Comparison of ENCODE assay signal across 27 cellular contexts in the genomic region with DNA sequence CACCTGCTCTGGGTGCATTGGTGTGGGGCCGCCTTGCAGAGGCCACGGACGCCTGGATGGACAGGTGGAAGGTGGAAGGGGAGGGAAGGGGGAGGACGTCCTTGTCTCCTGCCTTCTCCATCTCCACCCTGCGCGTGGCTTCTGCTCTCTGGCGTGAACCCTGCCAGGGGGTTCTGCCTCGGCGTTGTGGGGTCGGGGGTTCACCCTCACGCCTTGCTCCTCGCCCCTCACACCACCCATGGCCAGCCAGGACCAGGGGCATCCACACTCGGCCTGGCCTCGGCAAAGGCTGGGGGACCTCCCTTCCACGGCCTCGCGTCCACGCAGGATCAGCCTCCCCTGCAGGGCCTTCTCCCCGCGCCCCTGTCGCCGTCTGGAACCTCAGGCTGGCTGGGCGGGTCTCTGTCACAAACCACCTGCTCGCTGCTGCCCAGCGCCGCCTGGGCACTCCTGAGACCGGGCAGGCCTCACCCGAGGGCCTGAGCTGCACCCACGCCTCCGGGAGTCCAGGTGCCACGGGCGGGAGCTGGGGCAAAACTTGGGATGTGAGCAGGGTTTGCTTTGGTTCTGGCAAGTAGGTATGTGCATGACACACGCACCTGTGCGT.
"Had no signal": no experiment of that assay in that cellular context is flagged by ENCODE, and none has a peak within 500 bp of the region (broad histone marks: within the 10 kb centered on the region; RNA-seq: fewer than 3 reads in every experiment).

No MANE protein-coding gene starts in this region.

- H3K27ac Mint-ChIP-seq: dendritic cell treated with granulocyte-macrophage colony-stimulating factor and Interleukin-4, amounts not matched to agents 40 ng/mL and 50 ng/mL, for 4 days; mesothelial cell of epicardium; naive B cell; nephron progenitor cell; stimulated activated naive CD8-positive, alpha-beta T cell treated with anti-CD3 and anti-CD28 coated beads, Interleukin-15, Interleukin-2, amounts not matched to agents 100 ng/mL and 50 ng/mL, for 24 hours had no signal

- H3K4me1 ChIP-seq: gastrocnemius medialis, psoas muscle, transverse colon had no signal

- H2AFZ ChIP-seq: hepatocyte had no signal

- H3K27ac ChIP-seq: epithelial cell of prostate, gastrocnemius medialis, heart left ventricle, hepatocyte, ovary, psoas muscle, skin epidermis, suprapubic skin, transverse colon had no signal

- H3K9me3 Mint-ChIP-seq: dendritic cell treated with granulocyte-macrophage colony-stimulating factor and Interleukin-4, amounts not matched to agents 40 ng/mL and 50 ng/mL, for 4 days; endodermal cell; mesothelial cell of epicardium; naive B cell; nephron progenitor cell; stimulated activated naive CD8-positive, alpha-beta T cell treated with anti-CD3 and anti-CD28 coated beads, Interleukin-15, Interleukin-2, amounts not matched to agents 100 ng/mL and 50 ng/mL, for 24 hours had no signal

- H3K9me3 ChIP-seq: gastrocnemius medialis, heart left ventricle, mucosa of descending colon, ovary, psoas muscle, suprapubic skin, transverse colon had no signal

- H3K79me2 ChIP-seq: hepatocyte had no signal

- H3K4me2 ChIP-seq: hepatocyte had no signal

- H3K4me1 Mint-ChIP-seq: mesothelial cell of epicardium, naive B cell had no signal

- DNase-seq: cerebellar nuclear complex; effector CD8-positive, alpha-beta T cell; endodermal cell; foreskin fibroblast; gastrocnemius medialis; heart left ventricle; kidney; mesenchymal stem cell; mucosa of descending colon; naive B cell; nephron progenitor cell; occipital lobe; ovary; psoas muscle; stimulated activated CD4-positive, alpha-beta T cell treated with anti-CD3 and anti-CD28 coated beads, Interleukin-15, amount 100 ng/mL, for 24 hours; stimulated activated CD4-positive, alpha-beta T cell treated with anti-CD3 and anti-CD28 coated beads, Interleukin-2, amount 100 ng/mL, for 48 hours; transverse colon had no signal

- H3K4me3 ChIP-seq: gastrocnemius medialis, heart left ventricle, hepatocyte, mucosa of descending colon, ovary, psoas muscle, skin epidermis, suprapubic skin, transverse colon had no signal

- H3K36me3 Mint-ChIP-seq: mesothelial cell of epicardium, naive B cell had no signal

- H3K36me3 ChIP-seq: gastrocnemius medialis, heart left ventricle, ovary, suprapubic skin, transverse colon had no signal

- ATAC-seq: esophagus mucosa, gastrocnemius medialis, left lobe of liver, mucosa of descending colon, psoas muscle had no signal

- H3K4me3 Mint-ChIP-seq: dendritic cell treated with granulocyte-macrophage colony-stimulating factor and Interleukin-4, amounts not matched to agents 40 ng/mL and 50 ng/mL, for 4 days; endodermal cell; mesothelial cell of epicardium; naive B cell; nephron progenitor cell; stimulated activated naive CD8-positive, alpha-beta T cell treated with anti-CD3 and anti-CD28 coated beads, Interleukin-15, Interleukin-2, amounts not matched to agents 100 ng/mL and 50 ng/mL, for 24 hours had no signal

- FAIRE-seq: colon, kidney had no signal

- H3K27me3 ChIP-seq: gastrocnemius medialis, hepatocyte, ovary, transverse colon had no signal
